Comparison of ENCODE assay signal across 8 cellular contexts in genomic region chr15:69463182-69463756, GRCh38. TPM values are rescaled to one million over a fixed set of nuclear protein-coding genes. Genes with fewer than 3 reads are reported as not detected.
DNase-seq lines count a peak whose midpoint lies in the region; ATAC-seq and TF ChIP-seq lines count a peak whose summit lies in the region.

No MANE protein-coding gene starts in this region.

- H3K4me3 Mint-ChIP-seq in natural killer cell treated with Interleukin-12 subunit alpha and Interleukin-12 subunit beta and Interleukin-15 and Interleukin-18, amount 100 ng/mL, for 72 hours: peak overlapping the region; percentile 87

- intact Hi-C loops in dorsolateral prefrontal cortex (cut with DNase I): no loop called here

- H3K27ac Mint-ChIP-seq in natural killer cell treated with Interleukin-12 subunit alpha and Interleukin-12 subunit beta and Interleukin-15 and Interleukin-18, amount 100 ng/mL, for 72 hours: peak overlapping the region; percentile 57 to 82

- H3K27me3 Mint-ChIP-seq in natural killer cell treated with Interleukin-12 subunit alpha and Interleukin-12 subunit beta and Interleukin-15 and Interleukin-18, amount 100 ng/mL, for 72 hours: no peaks in the 10 kb centered on the region

- no peaks in the 10 kb centered on the region for H3K9me3 Mint-ChIP-seq in natural killer cell treated with Interleukin-12 subunit alpha and Interleukin-12 subunit beta and Interleukin-15 and Interleukin-18, amount 100 ng/mL, for 72 hours

- peaks cover 6% of the 10 kb centered on the region; the same call in 1 of the 2 replicates for H4K20me1 ChIP-seq in BLaER1

- peak overlapping the region; percentile 68 for H3K4me3 ChIP-seq in BLaER1
- H3K4me3 ChIP-seq in NB4 (ENCODE audit: low read depth, low read length): peak overlapping the region; percentile 49
- peak overlapping the region; percentile 39 to 79 (median 67) for H3K4me3 ChIP-seq in dorsolateral prefrontal cortex

- no peak for TF ChIP-seq CTCF in NB4 (IDR thresholded peaks at IDR 0.05; ENCODE audit: low read depth, low read length)
- no peak for TF ChIP-seq CTCF in dorsolateral prefrontal cortex (IDR thresholded peaks at IDR 0.05 in 54 of 56, conservative IDR thresholded peaks at IDR 0.05 in 2 of 56; ENCODE audit: low read depth in 1 of 56, partially characterized antibody in 56 of 56)

- H3K36me3 Mint-ChIP-seq in natural killer cell treated with Interleukin-12 subunit alpha and Interleukin-12 subunit beta and Interleukin-15 and Interleukin-18, amount 100 ng/mL, for 72 hours: no peaks in the 10 kb centered on the region

- no peak for TF ChIP-seq POLR2A in NB4 (IDR thresholded peaks at IDR 0.05; ENCODE audit: extremely low read depth, insufficient read length)

- H3K36me3 ChIP-seq in BLaER1: no peaks in the 10 kb centered on the region

- H3K27me3 ChIP-seq in BLaER1 (no peaks in the 10 kb centered on the region), dorsolateral prefrontal cortex (no peaks in the 10 kb centered on the region)

- DNase-seq in NB4 (ENCODE audit: low read depth) (no peak), dorsolateral prefrontal cortex (peak in 1 of 10 donors; percentile 10), GOT3 (lab: John Stamatoyannopoulos, UW) (no peak), OCI-M1 (lab: John Stamatoyannopoulos, UW) (no peak), NCI-H2196 (lab: John Stamatoyannopoulos, UW; ENCODE audit: unreplicated experiment) (no peak), AML-193 (lab: John Stamatoyannopoulos, UW) (no peak)
- no peak for DNase-seq in natural killer cell treated with Interleukin-12 subunit alpha and Interleukin-12 subunit beta and Interleukin-15 and Interleukin-18, amount 100 ng/mL, for 72 hours (ENCODE audit: low spot score)

- no peak for ATAC-seq in natural killer cell treated with Interleukin-12 subunit alpha and Interleukin-12 subunit beta and Interleukin-15 and Interleukin-18, amount 100 ng/mL, for 72 hours

- H3K4me1 ChIP-seq in BLaER1: peaks cover 24% of the 10 kb centered on the region

- H3K9me3 ChIP-seq in BLaER1: no peaks in the 10 kb centered on the region

- peaks cover 15 to 20% of the 10 kb centered on the region in 2 donors for H3K4me1 Mint-ChIP-seq in natural killer cell treated with Interleukin-12 subunit alpha and Interleukin-12 subunit beta and Interleukin-15 and Interleukin-18, amount 100 ng/mL, for 72 hours (ENCODE audit: low read depth in 2 of 2)

- peak overlapping the region; percentile 78 for H3K27ac ChIP-seq in BLaER1
- peak overlapping the region; percentile 38 to 98 (median 91) for H3K27ac ChIP-seq in dorsolateral prefrontal cortex

- peak overlapping the region; percentile 87 for H3K4me2 ChIP-seq in BLaER1

- H3K9ac ChIP-seq in BLaER1: peak overlapping the region; percentile 79

RNA-seq across cellular contexts. Expression of gene RPLP1, which starts 10.7 kb away (rescaled TPM):
- 100 to 1,000 TPM; 273 to 656 (median 397) TPM for total RNA-seq in dorsolateral prefrontal cortex
- 1,000 to 10,000 TPM; 1,083 to 1,971 TPM for total RNA-seq in natural killer cell treated with Interleukin-12 subunit alpha and Interleukin-12 subunit beta and Interleukin-15 and Interleukin-18, amount 100 ng/mL, for 72 hours

RNA-seq across cellular contexts. Expression of gene KIF23, which starts 49.1 kb away (rescaled TPM):
- 1 to 10 TPM in 60 of 120 experiments, under 1 TPM in 58, not detected in 2; 0.22 to 3.1 (median 1.0) TPM for total RNA-seq in dorsolateral prefrontal cortex
- total RNA-seq in natural killer cell treated with Interleukin-12 subunit alpha and Interleukin-12 subunit beta and Interleukin-15 and Interleukin-18, amount 100 ng/mL, for 72 hours: 10 to 100 TPM; 23.4 to 40.4 TPM

Comparison
In these comparisons a context has a peak if more than half of its experiments do, and no peak if none do; other contexts are left out.
1. RNA of gene KIF23, which starts 49.1 kb away (total RNA-seq): 23.4 to 40.4 TPM in natural killer cell treated with Interleukin-12 subunit alpha and Interleukin-12 subunit beta and Interleukin-15 and Interleukin-18, amount 100 ng/mL, for 72 hours; 0.22 to 3.1 TPM in dorsolateral prefrontal cortex; every median in the first group is over 4 times any median in the second.
2. Peak in every context shown above with its lines, with median percentiles within 50 percentile points of each other: H3K4me3 ChIP-seq.